8 cellular contexts compared by ENCODE assay signal in genomic region chr4:186724861-186725419, GRCh38. TPM values are rescaled to one million over a fixed set of nuclear protein-coding genes. Genes with fewer than 3 reads are reported as not detected.
DNase-seq lines count a peak whose midpoint lies in the region; ATAC-seq and TF ChIP-seq lines count a peak whose summit lies in the region.

No MANE protein-coding gene starts in this region.

- no peaks in the 10 kb centered on the region for H3K27me3 ChIP-seq in tibial nerve

- H3K36me3 Mint-ChIP-seq in activated CD8-positive, alpha-beta memory T cell treated with anti-CD3 and anti-CD28 coated beads, Interleukin-2, amount 10 ng/mL, durations not matched to agents 7 days and 5 days, result peaks cover 17% of the 10 kb centered on the region
- H3K36me3 Mint-ChIP-seq in activated T-helper 1 cell treated with anti-CD3 and anti-CD28 coated beads, Interleukin-12 subunit alpha, Interleukin-12 subunit beta, Interleukin-2, Interleukin-4 antibody, amounts not matched to agents 30 ng/mL and 10 ng/mL and 1 ng/mL, durations not matched to agents 14 hours and 24 hours and 36 hours (ENCODE audit: low read depth), result no peaks in the 10 kb centered on the region

- CTCF ChIA-PET in activated CD8-positive, alpha-beta memory T cell treated with anti-CD3 and anti-CD28 coated beads, Interleukin-2, amount 10 ng/mL, durations not matched to agents 7 days and 5 days (lab: Charles Lee), result no interaction called here

- H3K27ac Mint-ChIP-seq in activated CD8-positive, alpha-beta memory T cell treated with anti-CD3 and anti-CD28 coated beads, Interleukin-2, amount 10 ng/mL, durations not matched to agents 7 days and 5 days, result peak overlapping the region; percentile 24
- peak overlapping the region; percentile 61 for H3K27ac Mint-ChIP-seq in activated T-helper 1 cell treated with anti-CD3 and anti-CD28 coated beads, Interleukin-12 subunit alpha, Interleukin-12 subunit beta, Interleukin-2, Interleukin-4 antibody, amounts not matched to agents 30 ng/mL and 10 ng/mL and 1 ng/mL, durations not matched to agents 14 hours and 24 hours and 36 hours

- 1 to 2% methylated on average over 18 of the region's 18 CpGs for WGBS in tibial nerve, 2 donors

- intact Hi-C loops in activated T-helper 1 cell treated with anti-CD3 and anti-CD28 coated beads, Interleukin-12 subunit alpha, Interleukin-12 subunit beta, Interleukin-2, Interleukin-4 antibody, amounts not matched to agents 30 ng/mL and 10 ng/mL and 1 ng/mL, durations not matched to agents 14 hours and 24 hours and 36 hours (cut with micrococcal nuclease), result loop anchor here (10.0 kb wide), 1 partner anchor 1700 kb away; no protein-coding TSS in a partner anchor

- H3K9me3 ChIP-seq in tibial nerve, result peaks cover 0 to 2% (median 0%) of the 10 kb centered on the region in 4 donors

- H3K4me1 ChIP-seq in tibial nerve, result peaks cover 0 to 43% (median 0%) of the 10 kb centered on the region in 4 donors

- peak overlapping the region; percentile 63 to 93 (median 73) for H3K4me3 ChIP-seq in tibial nerve

- peak overlapping the region; percentile 84 to 97 (median 87) for H3K27ac ChIP-seq in tibial nerve

- no peaks in the 10 kb centered on the region for H3K9me3 Mint-ChIP-seq in activated CD8-positive, alpha-beta memory T cell treated with anti-CD3 and anti-CD28 coated beads, Interleukin-2, amount 10 ng/mL, durations not matched to agents 7 days and 5 days (ENCODE audit: low read depth)
- H3K9me3 Mint-ChIP-seq in activated T-helper 1 cell treated with anti-CD3 and anti-CD28 coated beads, Interleukin-12 subunit alpha, Interleukin-12 subunit beta, Interleukin-2, Interleukin-4 antibody, amounts not matched to agents 30 ng/mL and 10 ng/mL and 1 ng/mL, durations not matched to agents 14 hours and 24 hours and 36 hours, result no peaks in the 10 kb centered on the region

- no peak for TF ChIP-seq CTCF in tibial nerve (IDR thresholded peaks at IDR 0.05)

- no peak for DNase-seq in activated CD8-positive, alpha-beta memory T cell treated with anti-CD3 and anti-CD28 coated beads, Interleukin-2, amount 10 ng/mL, durations not matched to agents 7 days and 5 days
- no peak for DNase-seq in activated CD8-positive, alpha-beta memory T cell treated with anti-CD3 and anti-CD28 coated beads, Interleukin-2, amount 50 U/mL, for 48 hours
- DNase-seq in activated T-helper 1 cell treated with anti-CD3 and anti-CD28 coated beads, Interleukin-12 subunit alpha, Interleukin-12 subunit beta, Interleukin-2, Interleukin-4 antibody, amounts not matched to agents 30 ng/mL and 10 ng/mL and 1 ng/mL, durations not matched to agents 14 hours and 24 hours and 36 hours (ENCODE audit: low spot score), result no peak
- peak; percentile 76 for DNase-seq in kidney glomerular epithelial cell (lab: John Stamatoyannopoulos, UW)
- DNase-seq in tibial nerve (ENCODE audit: low spot score in 2 of 2), result peak in 1 of 2 donors; percentile 29
- no peak for DNase-seq in NCI-H510A (lab: John Stamatoyannopoulos, UW)
- DNase-seq in NCI-H2227 (lab: John Stamatoyannopoulos, UW; ENCODE audit: unreplicated experiment), result no peak
- no peak for DNase-seq in NAMALWA (ENCODE audit: low spot score)

- ATAC-seq in activated CD8-positive, alpha-beta memory T cell treated with anti-CD3 and anti-CD28 coated beads, Interleukin-2, amount 10 ng/mL, durations not matched to agents 7 days and 5 days, result no peak

- peaks cover 59% of the 10 kb centered on the region for H3K27me3 Mint-ChIP-seq in activated CD8-positive, alpha-beta memory T cell treated with anti-CD3 and anti-CD28 coated beads, Interleukin-2, amount 10 ng/mL, durations not matched to agents 7 days and 5 days
- H3K27me3 Mint-ChIP-seq in activated T-helper 1 cell treated with anti-CD3 and anti-CD28 coated beads, Interleukin-12 subunit alpha, Interleukin-12 subunit beta, Interleukin-2, Interleukin-4 antibody, amounts not matched to agents 30 ng/mL and 10 ng/mL and 1 ng/mL, durations not matched to agents 14 hours and 24 hours and 36 hours (ENCODE audit: insufficient read depth), result peaks cover 46% of the 10 kb centered on the region

- no peak overlapping the region for H3K4me3 Mint-ChIP-seq in activated CD8-positive, alpha-beta memory T cell treated with anti-CD3 and anti-CD28 coated beads, Interleukin-2, amount 10 ng/mL, durations not matched to agents 7 days and 5 days
- H3K4me3 Mint-ChIP-seq in activated T-helper 1 cell treated with anti-CD3 and anti-CD28 coated beads, Interleukin-12 subunit alpha, Interleukin-12 subunit beta, Interleukin-2, Interleukin-4 antibody, amounts not matched to agents 30 ng/mL and 10 ng/mL and 1 ng/mL, durations not matched to agents 14 hours and 24 hours and 36 hours, result no peak overlapping the region

- H3K4me1 Mint-ChIP-seq in activated CD8-positive, alpha-beta memory T cell treated with anti-CD3 and anti-CD28 coated beads, Interleukin-2, amount 10 ng/mL, durations not matched to agents 7 days and 5 days, result peaks cover 9% of the 10 kb centered on the region
- no peaks in the 10 kb centered on the region for H3K4me1 Mint-ChIP-seq in activated T-helper 1 cell treated with anti-CD3 and anti-CD28 coated beads, Interleukin-12 subunit alpha, Interleukin-12 subunit beta, Interleukin-2, Interleukin-4 antibody, amounts not matched to agents 30 ng/mL and 10 ng/mL and 1 ng/mL, durations not matched to agents 14 hours and 24 hours and 36 hours (ENCODE audit: low read depth)

- no peaks in the 10 kb centered on the region for H3K36me3 ChIP-seq in tibial nerve

- no peak for TF ChIP-seq POLR2A in tibial nerve (IDR thresholded peaks at IDR 0.05)

- TF ChIP-seq EP300 in tibial nerve (IDR thresholded peaks at IDR 0.05), result no peak

RNA-seq across cellular contexts. Expression of gene FAT1, which starts 1.3 kb away (rescaled TPM):
- total RNA-seq in activated CD8-positive, alpha-beta memory T cell treated with anti-CD3 and anti-CD28 coated beads, Interleukin-2, amount 10 ng/mL, durations not matched to agents 7 days and 5 days, result under 1 TPM in 1 of 2 experiments, not detected in 1; 0.05 TPM
- 0.03 and 0.15 TPM in 2 replicates for total RNA-seq in activated T-helper 1 cell treated with anti-CD3 and anti-CD28 coated beads, Interleukin-12 subunit alpha, Interleukin-12 subunit beta, Interleukin-2, Interleukin-4 antibody, amounts not matched to agents 30 ng/mL and 10 ng/mL and 1 ng/mL, durations not matched to agents 14 hours and 24 hours and 36 hours
- total RNA-seq in tibial nerve, result 100 to 1,000 TPM in 1 of 4 donors, 10 to 100 TPM in 3; 85.2 to 119 (median 91.6) TPM

Comparison
In these comparisons a context has a peak if more than half of its experiments do, and no peak if none do; other contexts are left out.
1. RNA of gene FAT1, which starts 1.3 kb away (total RNA-seq): 85.2 to 119 TPM in tibial nerve; 0.05 TPM in activated CD8-positive, alpha-beta memory T cell treated with anti-CD3 and anti-CD28 coated beads, Interleukin-2, amount 10 ng/mL, durations not matched to agents 7 days and 5 days and 0.03 to 0.15 TPM in activated T-helper 1 cell treated with anti-CD3 and anti-CD28 coated beads, Interleukin-12 subunit alpha, Interleukin-12 subunit beta, Interleukin-2, Interleukin-4 antibody, amounts not matched to agents 30 ng/mL and 10 ng/mL and 1 ng/mL, durations not matched to agents 14 hours and 24 hours and 36 hours; every median in the first group is over 10 times any median in the second.